ENCODE assay signal across 1 cellular context in the genomic region with DNA sequence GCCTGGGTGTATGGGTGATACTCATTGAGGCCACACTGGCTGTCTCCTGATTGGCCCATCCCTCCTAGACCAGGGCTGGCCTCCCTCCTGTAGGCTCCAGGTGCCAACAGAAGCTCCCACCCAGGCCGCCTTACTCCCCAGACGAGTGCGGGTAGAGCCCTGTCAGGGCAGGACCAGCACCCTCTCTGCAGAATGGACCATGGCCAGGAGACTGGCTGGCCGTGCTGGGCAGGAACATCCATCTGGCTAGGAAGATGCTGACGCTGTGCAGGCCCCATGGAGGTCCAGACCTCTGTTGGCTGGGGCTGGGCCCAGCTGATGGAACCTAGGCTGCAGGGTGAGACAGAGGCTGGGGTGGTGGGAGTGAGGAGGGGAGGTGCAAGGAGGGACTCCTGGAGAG.
TF ChIP-seq lines count a peak whose summit lies in the region.

No MANE protein-coding gene starts in this region.

TF ChIP-seq in H1, 55 proteins besides CTCF, POLR2A, EP300 and RAD21:
- no peak for TF ChIP-seq SIRT6 (IDR thresholded peaks at IDR 0.05; ENCODE audit: low read length)
- TF ChIP-seq SP2 (IDR thresholded peaks at IDR 0.05; ENCODE audit: low read length): no peak
- TF ChIP-seq POLR2AphosphoS5 (IDR thresholded peaks at IDR 0.05; ENCODE audit: low read depth, low read length): no peak
- no peak for TF ChIP-seq CHD2 (IDR thresholded peaks at IDR 0.05; ENCODE audit: low read length)
- TF ChIP-seq ZNF274 (IDR thresholded peaks at IDR 0.05; ENCODE audit: borderline replicate concordance, extremely low read depth, low read length): no peak
- no peak for TF ChIP-seq TAF7 (optimal IDR thresholded peaks at IDR 0.05; ENCODE audit: borderline replicate concordance, low read depth, low read length)
- no peak for TF ChIP-seq JUN (IDR thresholded peaks at IDR 0.05; ENCODE audit: low read depth, low read length)
- TF ChIP-seq BRCA1 (IDR thresholded peaks at IDR 0.05; ENCODE audit: low read depth, low read length): no peak
- TF ChIP-seq, protein P1, sequence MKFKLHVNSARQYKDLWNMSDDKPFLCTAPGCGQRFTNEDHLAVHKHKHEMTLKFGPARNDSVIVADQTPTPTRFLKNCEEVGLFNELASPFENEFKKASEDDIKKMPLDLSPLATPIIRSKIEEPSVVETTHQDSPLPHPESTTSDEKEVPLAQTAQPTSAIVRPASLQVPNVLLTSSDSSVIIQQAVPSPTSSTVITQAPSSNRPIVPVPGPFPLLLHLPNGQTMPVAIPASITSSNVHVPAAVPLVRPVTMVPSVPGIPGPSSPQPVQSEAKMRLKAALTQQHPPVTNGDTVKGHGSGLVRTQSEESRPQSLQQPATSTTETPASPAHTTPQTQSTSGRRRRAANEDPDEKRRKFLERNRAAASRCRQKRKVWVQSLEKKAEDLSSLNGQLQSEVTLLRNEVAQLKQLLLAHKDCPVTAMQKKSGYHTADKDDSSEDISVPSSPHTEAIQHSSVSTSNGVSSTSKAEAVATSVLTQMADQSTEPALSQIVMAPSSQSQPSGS (IDR thresholded peaks at IDR 0.05; ENCODE audit: low read length): no peak
- TF ChIP-seq EGR1 (IDR thresholded peaks at IDR 0.05; ENCODE audit: borderline replicate concordance, low read depth, low read length): no peak
- no peak for TF ChIP-seq NRF1 (IDR thresholded peaks at IDR 0.05; ENCODE audit: low read depth, low read length)
- TF ChIP-seq POU5F1 (IDR thresholded peaks at IDR 0.05; ENCODE audit: low read depth, low read length): no peak
